In the genomic region with DNA sequence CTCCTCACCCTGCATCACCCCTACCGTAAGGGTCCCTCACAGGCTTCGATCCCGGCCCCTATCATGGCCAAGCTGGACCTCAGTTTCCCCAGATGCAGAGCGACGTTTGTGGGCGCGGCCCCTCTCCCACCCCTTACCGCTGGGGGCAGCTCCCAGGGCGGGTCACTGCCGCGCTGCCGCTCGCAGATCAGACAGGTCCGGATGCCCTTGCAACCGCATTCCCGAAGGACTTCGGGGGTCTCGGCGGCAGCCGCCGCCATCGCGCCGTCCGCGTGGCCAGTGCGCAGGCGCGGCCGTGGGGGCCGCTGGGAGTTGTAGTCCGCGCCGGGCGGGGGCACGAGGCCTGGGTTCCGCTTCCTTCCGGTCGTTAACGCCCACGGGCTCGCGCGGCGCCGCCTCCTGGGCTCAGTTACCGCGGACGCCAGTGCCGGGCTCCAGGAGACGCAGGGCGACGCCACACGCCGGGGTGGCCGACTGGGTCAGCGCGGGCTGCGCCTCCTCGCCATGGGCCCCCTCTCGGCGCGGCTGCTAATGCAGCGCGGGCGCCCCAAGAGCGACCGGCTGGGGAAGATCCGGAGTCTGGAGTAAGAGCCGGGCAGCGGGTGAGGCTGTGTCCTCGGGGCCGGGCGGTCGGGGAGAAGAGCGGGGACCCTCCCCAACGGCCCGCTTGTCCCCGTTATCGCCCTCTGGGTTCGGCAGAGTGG, we compare ENCODE assay signal across 1 cellular context.
A peak's percentile ranks its signal among the peaks of the same experiment; 100 is the strongest.
TF ChIP-seq lines count a peak whose summit lies in the region.

Gene ALKBH4, minus strand, starts transcription at position 287 of the 704 bp plus-strand sequence. Its CDS starts 27 bp downstream, at position 260.
Gene LRWD1, plus strand, starts transcription at position 408 of the 704 bp plus-strand sequence. Its CDS starts 97 bp downstream, at position 505.

TF ChIP-seq in HepG2, 621 proteins besides CTCF, POLR2A, EP300 and RAD21 (continued from another document and continues in another):
- 0 out of 2 replicates have a peak, but pooled peaks have one; percentile 43 for TF ChIP-seq ZNF800 (CRISPR knock-in tag; IDR thresholded peaks at IDR 0.05)
- no peak; the same call in 1 of the 2 replicates for TF ChIP-seq ZBTB34 (CRISPR knock-in tag; IDR thresholded peaks at IDR 0.05)
- TF ChIP-seq ATF7 (IDR thresholded peaks at IDR 0.05), result no peak
- no peak for TF ChIP-seq ATF7 (CRISPR knock-in tag; IDR thresholded peaks at IDR 0.05)
- no peak for TF ChIP-seq ZFP37 (CRISPR knock-in tag; IDR thresholded peaks at IDR 0.05; ENCODE audit: borderline replicate concordance)
- peak; percentile 51; the same call in 1 of the 2 replicates for TF ChIP-seq ZNF451 (CRISPR knock-in tag; IDR thresholded peaks at IDR 0.05)
- TF ChIP-seq FOXJ3 (CRISPR knock-in tag; IDR thresholded peaks at IDR 0.05; ENCODE audit: borderline replicate concordance), result no peak
- TF ChIP-seq, protein P1, sequence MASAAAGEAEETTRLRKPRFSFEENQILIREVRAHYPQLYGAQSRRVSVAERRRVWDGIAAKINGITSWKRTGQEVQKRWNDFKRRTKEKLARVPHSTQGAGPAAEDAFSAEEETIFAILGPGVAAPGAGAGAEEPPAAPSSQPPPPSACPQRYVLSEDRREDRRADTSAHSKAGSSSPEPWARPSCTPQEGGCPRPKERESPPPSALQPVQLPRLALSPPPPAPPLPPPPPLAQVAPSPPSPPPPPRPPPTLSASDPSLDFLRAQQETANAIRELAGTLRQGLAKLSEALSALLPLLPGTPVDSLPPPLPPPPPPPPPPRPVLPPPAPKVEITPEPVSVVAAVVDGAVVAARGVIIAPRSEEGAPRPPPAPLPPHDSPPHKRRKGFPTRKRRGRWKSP (CRISPR knock-in tag; IDR thresholded peaks at IDR 0.05), result peak; percentile 74; the same call in 1 of the 2 replicates
- TF ChIP-seq JDP2 (CRISPR knock-in tag; IDR thresholded peaks at IDR 0.05; ENCODE audit: borderline replicate concordance), result no peak; the same call in 1 of the 2 replicates
- TF ChIP-seq KIAA2018 (CRISPR knock-in tag; IDR thresholded peaks at IDR 0.05; ENCODE audit: borderline replicate concordance), result no peak
- no peak for TF ChIP-seq SMAD9 (CRISPR knock-in tag; IDR thresholded peaks at IDR 0.05)
- no peak for TF ChIP-seq FOXP4 (CRISPR knock-in tag; IDR thresholded peaks at IDR 0.05)
- no peak for TF ChIP-seq ZNF670 (CRISPR knock-in tag; IDR thresholded peaks at IDR 0.05; ENCODE audit: borderline replicate concordance)
- TF ChIP-seq MYC (CRISPR knock-in tag; IDR thresholded peaks at IDR 0.05; ENCODE audit: borderline replicate concordance), result peak; percentile 92
- TF ChIP-seq MEIS2 (CRISPR knock-in tag; IDR thresholded peaks at IDR 0.05), result no peak
- TF ChIP-seq HDAC2 (CRISPR knock-in tag; IDR thresholded peaks at IDR 0.05), result peak; percentile 54
- TF ChIP-seq ZBTB8A (CRISPR knock-in tag; IDR thresholded peaks at IDR 0.05; ENCODE audit: borderline replicate concordance, low read depth), result no peak
- no peak for TF ChIP-seq ZNF253 (CRISPR knock-in tag; IDR thresholded peaks at IDR 0.05; ENCODE audit: borderline replicate concordance)
- peak; percentile 64; the same call in 1 of the 2 replicates for TF ChIP-seq ZNF772 (CRISPR knock-in tag; IDR thresholded peaks at IDR 0.05)
- no peak for TF ChIP-seq ZNF3 (CRISPR knock-in tag; IDR thresholded peaks at IDR 0.05)
- TF ChIP-seq MZF1 (CRISPR knock-in tag; IDR thresholded peaks at IDR 0.05; ENCODE audit: borderline replicate concordance), result no peak
- TF ChIP-seq KLF11 (CRISPR knock-in tag; IDR thresholded peaks at IDR 0.05), result no peak
- peak; percentile 52 for TF ChIP-seq PPARG (CRISPR knock-in tag; conservative IDR thresholded peaks at IDR 0.05)
- TF ChIP-seq RELA (CRISPR knock-in tag; IDR thresholded peaks at IDR 0.05), result peak; percentile 81; the same call in 1 of the 2 replicates
- TF ChIP-seq, protein P2, sequence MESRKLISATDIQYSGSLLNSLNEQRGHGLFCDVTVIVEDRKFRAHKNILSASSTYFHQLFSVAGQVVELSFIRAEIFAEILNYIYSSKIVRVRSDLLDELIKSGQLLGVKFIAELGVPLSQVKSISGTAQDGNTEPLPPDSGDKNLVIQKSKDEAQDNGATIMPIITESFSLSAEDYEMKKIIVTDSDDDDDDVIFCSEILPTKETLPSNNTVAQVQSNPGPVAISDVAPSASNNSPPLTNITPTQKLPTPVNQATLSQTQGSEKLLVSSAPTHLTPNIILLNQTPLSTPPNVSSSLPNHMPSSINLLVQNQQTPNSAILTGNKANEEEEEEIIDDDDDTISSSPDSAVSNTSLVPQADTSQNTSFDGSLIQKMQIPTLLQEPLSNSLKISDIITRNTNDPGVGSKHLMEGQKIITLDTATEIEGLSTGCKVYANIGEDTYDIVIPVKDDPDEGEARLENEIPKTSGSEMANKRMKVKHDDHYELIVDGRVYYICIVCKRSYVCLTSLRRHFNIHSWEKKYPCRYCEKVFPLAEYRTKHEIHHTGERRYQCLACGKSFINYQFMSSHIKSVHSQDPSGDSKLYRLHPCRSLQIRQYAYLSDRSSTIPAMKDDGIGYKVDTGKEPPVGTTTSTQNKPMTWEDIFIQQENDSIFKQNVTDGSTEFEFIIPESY (CRISPR knock-in tag; IDR thresholded peaks at IDR 0.05), result no peak
- TF ChIP-seq CERS6 (CRISPR knock-in tag; IDR thresholded peaks at IDR 0.05), result no peak
- TF ChIP-seq, protein P3, sequence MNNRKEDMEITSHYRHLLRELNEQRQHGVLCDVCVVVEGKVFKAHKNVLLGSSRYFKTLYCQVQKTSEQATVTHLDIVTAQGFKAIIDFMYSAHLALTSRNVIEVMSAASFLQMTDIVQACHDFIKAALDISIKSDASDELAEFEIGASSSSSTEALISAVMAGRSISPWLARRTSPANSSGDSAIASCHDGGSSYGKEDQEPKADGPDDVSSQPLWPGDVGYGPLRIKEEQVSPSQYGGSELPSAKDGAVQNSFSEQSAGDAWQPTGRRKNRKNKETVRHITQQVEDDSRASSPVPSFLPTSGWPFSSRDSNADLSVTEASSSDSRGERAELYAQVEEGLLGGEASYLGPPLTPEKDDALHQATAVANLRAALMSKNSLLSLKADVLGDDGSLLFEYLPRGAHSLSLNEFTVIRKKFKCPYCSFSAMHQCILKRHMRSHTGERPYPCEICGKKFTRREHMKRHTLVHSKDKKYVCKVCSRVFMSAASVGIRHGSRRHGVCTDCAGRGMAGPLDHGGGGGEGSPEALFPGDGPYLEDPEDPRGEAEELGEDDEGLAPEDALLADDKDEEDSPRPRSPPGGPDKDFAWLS (CRISPR knock-in tag; IDR thresholded peaks at IDR 0.05; ENCODE audit: borderline replicate concordance), result no peak
- TF ChIP-seq ZSCAN25 (CRISPR knock-in tag; IDR thresholded peaks at IDR 0.05), result no peak
- TF ChIP-seq KDM5A (IDR thresholded peaks at IDR 0.05; ENCODE audit: borderline replicate concordance, low read length), result peak; percentile 93
- no peak for TF ChIP-seq ZNF83 (CRISPR knock-in tag; IDR thresholded peaks at IDR 0.05; ENCODE audit: borderline replicate concordance)
- TF ChIP-seq ELF1 (CRISPR knock-in tag; IDR thresholded peaks at IDR 0.05), result peak; percentile 65; the same call in 1 of the 2 replicates
- no peak for TF ChIP-seq ZSCAN21 (CRISPR knock-in tag; IDR thresholded peaks at IDR 0.05; ENCODE audit: borderline replicate concordance)
- no peak for TF ChIP-seq ZNF333 (CRISPR knock-in tag; IDR thresholded peaks at IDR 0.05; ENCODE audit: borderline replicate concordance)
- no peak for TF ChIP-seq ATF5 (CRISPR knock-in tag; IDR thresholded peaks at IDR 0.05; ENCODE audit: low read depth)
- TF ChIP-seq ZMAT3 (CRISPR knock-in tag; conservative IDR thresholded peaks at IDR 0.05), result peak; percentile 41; the same call in 1 of the 2 replicates
